In the genomic region with DNA sequence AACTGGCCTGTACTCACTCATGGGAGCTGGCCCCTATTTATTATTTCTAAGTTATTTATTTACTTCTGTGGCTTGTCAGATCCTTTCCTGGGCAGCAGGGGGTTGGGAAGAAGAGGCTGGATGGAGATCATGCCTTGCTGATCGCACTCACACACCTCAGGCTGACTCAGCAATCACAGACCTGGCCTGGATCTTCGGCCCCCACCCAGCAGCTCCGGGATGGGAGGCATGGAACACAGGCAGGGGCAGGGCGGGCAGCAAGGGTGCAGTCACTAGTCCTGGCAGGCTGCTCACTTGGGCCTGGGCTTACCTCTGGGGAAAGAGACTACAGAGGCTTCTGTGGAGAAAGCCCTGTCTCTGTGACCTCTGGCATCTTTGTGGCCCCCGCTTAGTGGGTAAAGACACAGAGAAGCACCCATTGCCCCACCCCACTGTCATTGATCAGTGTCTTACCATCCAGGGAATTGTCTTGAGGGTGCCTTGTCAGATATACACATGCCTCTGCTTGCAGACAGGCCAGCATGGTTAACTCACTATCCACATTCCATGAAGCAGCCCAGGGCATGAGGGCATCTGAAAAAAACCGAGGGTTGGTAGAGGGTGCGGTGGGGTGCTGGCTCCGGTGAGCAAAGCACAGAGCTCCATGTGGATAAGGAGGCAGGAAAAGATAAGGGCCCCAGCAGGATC, we compare ENCODE assay signal across 18 cellular contexts. TPM values are rescaled to one million over a fixed set of nuclear protein-coding genes. Genes with fewer than 3 reads are reported as not detected.
DNase-seq lines count a peak whose midpoint lies in the region; ATAC-seq, FAIRE-seq and TF ChIP-seq lines count a peak whose summit lies in the region.
"Had no signal": no experiment of that assay in that cellular context is flagged by ENCODE, and none has a peak within 500 bp of the region (broad histone marks: within the 10 kb centered on the region; RNA-seq: fewer than 3 reads in every experiment).

No MANE protein-coding gene starts in this region.

- H3K27me3 ChIP-seq in keratinocyte (ENCODE audit: control insufficient read depth, extremely low read depth, insufficient read depth, low read length) (no peaks in the 10 kb centered on the region), trophoblast cell (ENCODE audit: insufficient read depth, low read length) (no peaks in the 10 kb centered on the region), right atrium auricular region (peaks cover 0 to 3% of the 10 kb centered on the region in 2 donors)
- H3K27me3 ChIP-seq: Peyer's patch had no signal

- H3K9ac ChIP-seq in keratinocyte (ENCODE audit: control insufficient read depth, extremely low read depth, insufficient read depth, low read length) (peak overlapping the region; percentile 89), trophoblast cell (ENCODE audit: low read length) (no peak overlapping the region)
- H3K9ac ChIP-seq: GM23248 had no signal

- H3K18ac ChIP-seq in trophoblast cell (ENCODE audit: low read length), result no peak overlapping the region

- H3K79me1 ChIP-seq in trophoblast cell (ENCODE audit: low read length), result no peaks in the 10 kb centered on the region

- H3K4me3 ChIP-seq in keratinocyte (ENCODE audit: control insufficient read depth in 2 of 3, extremely low read depth in 1 of 3, insufficient read depth in 2 of 3, low read depth in 1 of 3, low read length in 3 of 3), result peak overlapping the region; percentile 55 to 80 (median 70)
- no peak overlapping the region for H3K4me3 ChIP-seq in trophoblast cell (ENCODE audit: low read depth, low read length)
- H3K4me3 ChIP-seq in right atrium auricular region, result no peak overlapping the region
- H3K4me3 ChIP-seq: GM23248 had no signal

- WGBS in trophoblast cell (ENCODE audit: extremely low coverage, insufficient coverage, insufficient read length), result no CpG with 5 or more reads among the region's 8 CpGs

- no peak overlapping the region for H3K4ac ChIP-seq in trophoblast cell (ENCODE audit: low read depth, low read length)

- dilution Hi-C loops in keratinocyte (cut with MboI; ENCODE audit: extremely low pct_ligation_motif_present, low sequenced_read_pairs), result loop anchor here (25.0 kb wide), 2 partner anchors 100 to 225 kb away; a partner anchor contains a TSS

- H4K12ac ChIP-seq in trophoblast cell (ENCODE audit: low read depth, low read length), result no peak overlapping the region

- DNase-seq in HCEC 1CT, result peak; percentile 0
- no peak for DNase-seq in keratinocyte (ENCODE audit: low read depth, low spot score)
- DNase-seq in trophoblast cell, result peak; percentile 45 to 48
- no peak for DNase-seq in T-helper 2 cell
- no peak for DNase-seq in right atrium auricular region (ENCODE audit: low spot score)
- DNase-seq: activated T-cell treated with anti-CD3 and anti-CD28 coated beads, Interleukin-2, amount 50 U/mL, for 1 hour; GM23248; hippocampal formation; NCI-H2171; Peyer's patch; psoas muscle; stimulated activated naive B cell treated with anti-CD40 and anti-IgM and Interleukin-4, amounts not matched to agents 10 μg/mL and 1 μg/mL and 100 μg/mL, for 72 hours; SW 1271; tibial artery had no signal

- H3K9me3 ChIP-seq in keratinocyte (ENCODE audit: control insufficient read depth, low read depth, low read length) (no peaks in the 10 kb centered on the region), trophoblast cell (ENCODE audit: insufficient read depth, low read depth, low read length) (no peaks in the 10 kb centered on the region), right atrium auricular region (no peaks in the 10 kb centered on the region)
- H3K9me3 ChIP-seq: BLaER1 treated with 17β-estradiol and CSF1 and Interleukin-3, amounts not matched to agents 10 nM and 100 nM; Peyer's patch; psoas muscle; tibial artery had no signal

- H3K4me1 ChIP-seq in keratinocyte (ENCODE audit: control insufficient read depth, extremely low read depth, insufficient read depth, low read length), result peaks cover 40% of the 10 kb centered on the region
- peaks cover 17 to 18% of the 10 kb centered on the region in 2 experiments for H3K4me1 ChIP-seq in trophoblast cell (ENCODE audit: control insufficient read depth in 1 of 2, insufficient read depth in 2 of 2, low read length in 2 of 2)
- peaks cover 0 to 37% of the 10 kb centered on the region in 2 donors for H3K4me1 ChIP-seq in right atrium auricular region

- no peaks in the 10 kb centered on the region for H3K9me1 ChIP-seq in keratinocyte (ENCODE audit: control insufficient read depth, extremely low read depth, insufficient read depth, low read length)

- H4K8ac ChIP-seq in trophoblast cell (ENCODE audit: low read depth, low read length), result no peak overlapping the region

- peak overlapping the region; percentile 97 for H3K4me2 ChIP-seq in keratinocyte (ENCODE audit: control insufficient read depth, extremely low read depth, insufficient read depth, low read depth, low read length)
- H3K4me2 ChIP-seq in trophoblast cell (ENCODE audit: low read length), result no peak overlapping the region

- H3K27ac ChIP-seq in angular gyrus (ENCODE audit: low read depth, low read length), result peak overlapping the region; percentile 29
- peak overlapping the region; percentile 58 for H3K27ac ChIP-seq in keratinocyte (ENCODE audit: control insufficient read depth, insufficient read depth, low read length)
- no peak overlapping the region for H3K27ac ChIP-seq in trophoblast cell (ENCODE audit: low read depth, low read length)
- no peak overlapping the region for H3K27ac ChIP-seq in right atrium auricular region
- H3K27ac ChIP-seq: BLaER1 treated with 17β-estradiol and CSF1 and Interleukin-3, amounts not matched to agents 10 nM and 100 nM; GM23248; Peyer's patch; psoas muscle; tibial artery had no signal

- FAIRE-seq in keratinocyte (lab: Jason Lieb, UNC), result peak; percentile 92

- no peak overlapping the region for H3K14ac ChIP-seq in trophoblast cell (ENCODE audit: low read length)

- TF ChIP-seq CTCF in keratinocyte (optimal IDR thresholded peaks at IDR 0.05 in 1 of 3, IDR thresholded peaks at IDR 0.05 in 1 of 3, conservative IDR thresholded peaks at IDR 0.05 in 1 of 3; ENCODE audit: extremely low read depth in 1 of 3, insufficient read depth in 2 of 3, low read length in 3 of 3) (no peak), right atrium auricular region (IDR thresholded peaks at IDR 0.05) (no peak)

- no peak overlapping the region for H2BK120ac ChIP-seq in trophoblast cell (ENCODE audit: insufficient read depth, low read length, poor library complexity)

- ATAC-seq in GM18517 (IDR thresholded peaks at IDR 0.05; ENCODE audit: unreplicated experiment), result no peak
- no peak for ATAC-seq in SK-N-SH treated with all-trans-retinoic acid at 6 μM for 48 hours

- no peak overlapping the region for H2AFZ ChIP-seq in keratinocyte (ENCODE audit: control insufficient read depth, low read length)
- no peak overlapping the region for H2AFZ ChIP-seq in trophoblast cell (ENCODE audit: insufficient read depth, low read length, poor library complexity)
- H2AFZ ChIP-seq: GM23248 had no signal

- H3K79me2 ChIP-seq in keratinocyte (ENCODE audit: control insufficient read depth, insufficient read depth, low read length) (peaks cover 37% of the 10 kb centered on the region), trophoblast cell (ENCODE audit: control insufficient read depth, insufficient read depth, low read length, poor library complexity) (no peaks in the 10 kb centered on the region)

- H4K91ac ChIP-seq in trophoblast cell (ENCODE audit: low read depth, low read length), result no peak overlapping the region

- H2BK5ac ChIP-seq in trophoblast cell (ENCODE audit: low read depth, low read length, poor library complexity), result no peak overlapping the region

- H3K36me3 ChIP-seq in keratinocyte (ENCODE audit: control insufficient read depth in 2 of 2, extremely low read depth in 1 of 2, insufficient read depth in 2 of 2, low read length in 2 of 2) (peaks cover 7 to 20% of the 10 kb centered on the region in 2 experiments), trophoblast cell (ENCODE audit: control insufficient read depth in 1 of 2, insufficient read depth in 2 of 2, low read length in 2 of 2) (no peaks in the 10 kb centered on the region), right atrium auricular region (no peaks in the 10 kb centered on the region)
- H3K36me3 ChIP-seq: Peyer's patch, tibial artery had no signal

- H3K23ac ChIP-seq in trophoblast cell (ENCODE audit: low read length), result no peak overlapping the region

- H4K20me1 ChIP-seq in keratinocyte (ENCODE audit: control insufficient read depth, extremely low read depth, insufficient read depth, low read length), result peaks cover 2% of the 10 kb centered on the region

- H2BK12ac ChIP-seq in trophoblast cell (ENCODE audit: low read length), result no peak overlapping the region

- no peak overlapping the region for H2AK5ac ChIP-seq in trophoblast cell (ENCODE audit: low read length)

RNA-seq across cellular contexts. Expression of a gene that starts 3.7 kb away (rescaled TPM):
- 27.2 to 49.5 TPM (median 36.0 TPM) in 3 replicates for polyA plus RNA-seq in keratinocyte
- 8.9 TPM for polyA plus RNA-seq in keratinocyte (2011; ENCODE audit: low read depth)
- 16.7 and 46.2 TPM in 2 replicates for polyA plus RNA-seq in keratinocyte (2011; cell fraction: cytosol; rRNA removed)
- polyA plus RNA-seq in keratinocyte (2011; cell fraction: nucleus; rRNA removed), result 106 and 145 TPM in 2 replicates
- 37.6 and 101 TPM in 2 replicates for polyA plus RNA-seq in keratinocyte (2012; ENCODE audit: low replicate concordance)
- 15.1 to 47.6 TPM (median 17.2 TPM) in 3 replicates for polyA minus RNA-seq in keratinocyte
- 62.5 TPM for polyA minus RNA-seq in keratinocyte (2011; cell fraction: cytosol; rRNA and poly(A)+ RNA removed)
- 36.9 and 48.7 TPM in 2 replicates for polyA minus RNA-seq in keratinocyte (2011; cell fraction: nucleus; rRNA and poly(A)+ RNA removed)
- 0.36 and 0.37 TPM in 2 replicates for polyA plus RNA-seq in trophoblast cell (2013)
- total RNA-seq in right atrium auricular region, result under 1 TPM in 1 of 2 donors, not detected in 1; 0.75 TPM
- polyA plus RNA-seq: GM23248 had no signal

RNA-seq across cellular contexts. Expression of a gene that starts 9.4 kb away (rescaled TPM):
- 20.7 to 40.0 TPM (median 35.7 TPM) in 3 replicates for polyA plus RNA-seq in keratinocyte
- polyA plus RNA-seq in keratinocyte (2011; ENCODE audit: low read depth), result 29.5 TPM
- polyA plus RNA-seq in keratinocyte (2011; cell fraction: cytosol; rRNA removed), result 23.3 and 31.4 TPM in 2 replicates
- 88.6 and 100 TPM in 2 replicates for polyA plus RNA-seq in keratinocyte (2011; cell fraction: nucleus; rRNA removed)
- 28.3 and 31.7 TPM in 2 replicates for polyA plus RNA-seq in keratinocyte (2012; ENCODE audit: low replicate concordance)
- 68.1 to 123 TPM (median 111 TPM) in 3 replicates for polyA minus RNA-seq in keratinocyte
- polyA minus RNA-seq in keratinocyte (2011; cell fraction: cytosol; rRNA and poly(A)+ RNA removed), result 58.1 TPM
- 46.1 and 57.6 TPM in 2 replicates for polyA minus RNA-seq in keratinocyte (2011; cell fraction: nucleus; rRNA and poly(A)+ RNA removed)
- 11.1 and 11.7 TPM in 2 replicates for polyA plus RNA-seq in trophoblast cell (2013)
- total RNA-seq in right atrium auricular region, result 10 to 100 TPM; 25.9 to 28.1 TPM

RNA-seq across cellular contexts. Expression of a gene that starts 32.5 kb away (rescaled TPM):
- 30.3 to 35.1 TPM (median 33.5 TPM) in 3 replicates for polyA plus RNA-seq in keratinocyte
- polyA plus RNA-seq in keratinocyte (2011; ENCODE audit: low read depth), result 20.3 TPM
- 20.0 and 29.5 TPM in 2 replicates for polyA plus RNA-seq in keratinocyte (2011; cell fraction: cytosol; rRNA removed)
- 72.0 and 76.9 TPM in 2 replicates for polyA plus RNA-seq in keratinocyte (2011; cell fraction: nucleus; rRNA removed)
- polyA plus RNA-seq in keratinocyte (2012; ENCODE audit: low replicate concordance), result 25.8 and 25.9 TPM in 2 replicates
- 29.9 to 66.6 TPM (median 33.9 TPM) in 3 replicates for polyA minus RNA-seq in keratinocyte
- polyA minus RNA-seq in keratinocyte (2011; cell fraction: cytosol; rRNA and poly(A)+ RNA removed), result 35.1 TPM
- 19.2 and 21.3 TPM in 2 replicates for polyA minus RNA-seq in keratinocyte (2011; cell fraction: nucleus; rRNA and poly(A)+ RNA removed)
- polyA plus RNA-seq in trophoblast cell (2013), result 11.7 and 12.3 TPM in 2 replicates
- 10 to 100 TPM; 20.5 to 23.0 TPM for total RNA-seq in right atrium auricular region

RNA-seq across cellular contexts. Expression of a gene that starts 37.4 kb away (rescaled TPM):
- polyA plus RNA-seq in keratinocyte, result 195 to 325 TPM (median 233 TPM) in 3 replicates
- polyA plus RNA-seq in keratinocyte (2011; ENCODE audit: low read depth), result 37.8 TPM
- polyA plus RNA-seq in keratinocyte (2011; cell fraction: cytosol; rRNA removed), result 213 and 278 TPM in 2 replicates
- polyA plus RNA-seq in keratinocyte (2011; cell fraction: nucleus; rRNA removed), result 257 and 265 TPM in 2 replicates
- polyA plus RNA-seq in keratinocyte (2012; ENCODE audit: low replicate concordance), result 176 and 266 TPM in 2 replicates
- polyA minus RNA-seq in keratinocyte, result 176 to 259 TPM (median 180 TPM) in 3 replicates
- polyA minus RNA-seq in keratinocyte (2011; cell fraction: cytosol; rRNA and poly(A)+ RNA removed), result 211 TPM
- 69.2 and 72.5 TPM in 2 replicates for polyA minus RNA-seq in keratinocyte (2011; cell fraction: nucleus; rRNA and poly(A)+ RNA removed)
- 71.6 and 76.4 TPM in 2 replicates for polyA plus RNA-seq in trophoblast cell (2013)
- 100 to 1,000 TPM; 108 to 154 TPM for total RNA-seq in right atrium auricular region

RNA-seq across cellular contexts. Expression of a gene that starts 41.7 kb away (rescaled TPM):
- polyA plus RNA-seq in keratinocyte, result 39.6 to 60.7 TPM (median 50.4 TPM) in 3 replicates
- polyA plus RNA-seq in keratinocyte (2011; ENCODE audit: low read depth), result 10.2 TPM
- 28.8 and 65.0 TPM in 2 replicates for polyA plus RNA-seq in keratinocyte (2011; cell fraction: cytosol; rRNA removed)
- polyA plus RNA-seq in keratinocyte (2011; cell fraction: nucleus; rRNA removed), result 25.2 and 34.4 TPM in 2 replicates
- 39.3 and 79.8 TPM in 2 replicates for polyA plus RNA-seq in keratinocyte (2012; ENCODE audit: low replicate concordance)
- polyA minus RNA-seq in keratinocyte, result 43.2 to 116 TPM (median 55.0 TPM) in 3 replicates
- 108 TPM for polyA minus RNA-seq in keratinocyte (2011; cell fraction: cytosol; rRNA and poly(A)+ RNA removed)
- 21.2 and 21.3 TPM in 2 replicates for polyA minus RNA-seq in keratinocyte (2011; cell fraction: nucleus; rRNA and poly(A)+ RNA removed)
- polyA plus RNA-seq in trophoblast cell (2013), result 32.4 and 35.1 TPM in 2 replicates
- total RNA-seq in right atrium auricular region, result 10 to 100 TPM; 33.0 to 48.5 TPM

Comparison
In these comparisons a context has a peak if more than half of its experiments do, and no peak if none do; other contexts are left out.
1. DNase-seq: peak in HCEC 1CT (single experiment) and trophoblast cell (2 of 2); none in keratinocyte (single experiment), T-helper 2 cell (0 of 5) and right atrium auricular region (single experiment).
2. H3K27ac ChIP-seq: peak in angular gyrus (single experiment) and keratinocyte (single experiment); none in trophoblast cell (single experiment) and right atrium auricular region (0 of 2).
3. H3K4me3 ChIP-seq: peak in keratinocyte (3 of 3); none in trophoblast cell (single experiment) and right atrium auricular region (0 of 2).